Comparison of ENCODE assay signal across 8 cellular contexts in genomic region chr19:18470153-18470552, GRCh38. TPM values are rescaled to one million over a fixed set of nuclear protein-coding genes. Genes with fewer than 3 reads are reported as not detected.
DNase-seq lines count a peak whose midpoint lies in the region; ATAC-seq and TF ChIP-seq lines count a peak whose summit lies in the region.

No MANE protein-coding gene starts in this region.

- H3K79me2 ChIP-seq in OCI-LY7 (ENCODE audit: insufficient read depth, low read depth, low read length), result no peaks in the 10 kb centered on the region

- TF ChIP-seq POLR2A in spleen (IDR thresholded peaks at IDR 0.05), result no peak

- BruUV-seq in OCI-LY7 (replicated peaks; lab: Mats Ljungman, UMichigan), result no TSS peak

- peak; percentile 65 for TF ChIP-seq CTCF in OCI-LY7 (conservative IDR thresholded peaks at IDR 0.05; ENCODE audit: low read length)
- peak; percentile 49 for TF ChIP-seq CTCF in fibroblast of mammary gland (conservative IDR thresholded peaks at IDR 0.05; ENCODE audit: control insufficient read depth, insufficient read depth, low read depth, low read length)
- peak in 8 of 11 experiments; percentile 5 to 60 (median 36) for TF ChIP-seq CTCF in spleen (IDR thresholded peaks at IDR 0.05 in 8 of 11, conservative IDR thresholded peaks at IDR 0.05 in 3 of 11)

- ATAC-seq in HG03159 (IDR thresholded peaks at IDR 0.05; ENCODE audit: unreplicated experiment) (no peak), HG03097 (IDR thresholded peaks at IDR 0.05; ENCODE audit: low FRiP score, unreplicated experiment) (no peak), HG03196 (IDR thresholded peaks at IDR 0.05; ENCODE audit: unreplicated experiment) (no peak)

- no peak overlapping the region for H3K4me2 ChIP-seq in OCI-LY7 (ENCODE audit: low read length)

- H3K27ac ChIP-seq in OCI-LY7 (ENCODE audit: low read depth, low read length, poor library complexity, severe bottlenecking) (no peak overlapping the region), spleen (peak overlapping the region in 4 of 8 donors; percentile 15 to 63 (median 41))

- POLR2A ChIA-PET in OCI-LY7 (lab: Charles Lee), result interaction anchor here (1.3 kb wide), 1 partner anchor 35 kb away, joined by 3 read pairs; no protein-coding TSS in a partner anchor

- no peak overlapping the region for H3K4me3 ChIP-seq in OCI-LY7 (ENCODE audit: low read depth, low read length, poor library complexity, severe bottlenecking)
- H3K4me3 ChIP-seq in fibroblast of mammary gland (ENCODE audit: control insufficient read depth, low read depth, low read length), result no peak overlapping the region
- H3K4me3 ChIP-seq in spleen, result no peak overlapping the region

- H3K4me1 ChIP-seq in OCI-LY7 (ENCODE audit: insufficient read depth, low read length, poor library complexity, severe bottlenecking) (no peaks in the 10 kb centered on the region), spleen (peaks cover 0 to 94% (median 44%) of the 10 kb centered on the region in 6 donors)

- H3K36me3 ChIP-seq in OCI-LY7 (ENCODE audit: insufficient read depth, low read length) (peaks cover 8% of the 10 kb centered on the region; the same call in 1 of the 2 replicates), spleen (peaks cover 0 to 61% (median 30%) of the 10 kb centered on the region in 6 donors)

- intact Hi-C loops in OCI-LY7 (cut with micrococcal nuclease; ENCODE audit: unreplicated experiment), result loop anchor here (1.0 to 5.0 kb wide), 2 partner anchors 117 to 205 kb away; partner anchors contain the start of gene REX1BD
- intact Hi-C loops in spleen (cut with DNase I; ENCODE audit: low total_unique reads), result no loop called here

- no peak overlapping the region for H2AFZ ChIP-seq in OCI-LY7 (ENCODE audit: low read length)

- CTCF ChIA-PET in OCI-LY7 (lab: Charles Lee; ENCODE audit: unreplicated experiment), result no interaction called here

- H3K27me3 ChIP-seq in spleen (replicated peaks in 1 of 7), result no peaks in the 10 kb centered on the region

- peak; percentile 21 for DNase-seq in activated CD4-positive, alpha-beta T cell treated with anti-CD3 and anti-CD28 coated beads for 48 hours
- no peak for DNase-seq in activated CD4-positive, alpha-beta T cell treated with anti-CD3 and anti-CD28 coated beads, Interleukin-2, amount 50 U/mL, for 1 hour
- peak; percentile 41 for DNase-seq in OCI-LY7 (ENCODE audit: low spot score)
- DNase-seq in fibroblast of mammary gland (ENCODE audit: low read depth), result no peak
- DNase-seq in spleen, result peak; percentile 74

- 20 to 84% (median 78%) methylated on average over 1 to 5 of the region's 5 CpGs for WGBS in spleen, 5 donors

- H3K9me2 ChIP-seq in OCI-LY7 (ENCODE audit: insufficient read depth, low read length), result no peaks in the 10 kb centered on the region

- H4K20me1 ChIP-seq in OCI-LY7 (ENCODE audit: insufficient read depth, low read length), result no peaks in the 10 kb centered on the region

- H3K9me3 ChIP-seq in OCI-LY7 (ENCODE audit: low read length) (no peaks in the 10 kb centered on the region), spleen (no peaks in the 10 kb centered on the region)

RNA-seq across cellular contexts. Expression of gene ISYNA1, which starts 32.2 kb away (rescaled TPM):
- total RNA-seq in OCI-LY7 (2014; rRNA removed; shearing (Covaris generic)), result 0.72 and 1.8 TPM in 2 replicates
- total RNA-seq in OCI-LY7 (2022) (8.9 and 10.9 TPM in 2 replicates), spleen (10 to 100 TPM; 37.5 to 82.3 (median 44.4) TPM)
- polyA plus RNA-seq in spleen, result 10 to 100 TPM; 31.7 to 58.2 (median 49.0) TPM

RNA-seq across cellular contexts. Expression of gene SSBP4, which starts 51.0 kb away (rescaled TPM):
- 54.8 and 92.9 TPM in 2 replicates for total RNA-seq in OCI-LY7 (2014; rRNA removed; shearing (Covaris generic))
- total RNA-seq in OCI-LY7 (2022), result 97.5 and 117 TPM in 2 replicates
- 100 to 1,000 TPM in 1 of 7 donors, 10 to 100 TPM in 6; 56.3 to 103 (median 82.4) TPM for total RNA-seq in spleen
- 100 to 1,000 TPM in 1 of 3 donors, 10 to 100 TPM in 2; 80.6 to 143 (median 94.9) TPM for polyA plus RNA-seq in spleen

RNA-seq across cellular contexts. Expression of gene ELL, which starts 51.7 kb away (rescaled TPM):
- 14.4 and 18.7 TPM in 2 replicates for total RNA-seq in OCI-LY7 (2014; rRNA removed; shearing (Covaris generic))
- 24.6 and 26.5 TPM in 2 replicates for total RNA-seq in OCI-LY7 (2022)
- 10 to 100 TPM; 23.0 to 44.8 (median 32.1) TPM for total RNA-seq in spleen
- polyA plus RNA-seq in spleen, result 10 to 100 TPM in 1 of 3 donors, 1 to 10 TPM in 2; 4.5 to 14.2 (median 7.9) TPM

Comparison
In these comparisons a context has a peak if more than half of its experiments do, and no peak if none do; other contexts are left out.
1. DNase-seq: peak in activated CD4-positive, alpha-beta T cell treated with anti-CD3 and anti-CD28 coated beads for 48 hours (single experiment), OCI-LY7 (single experiment) and spleen (single experiment); none in activated CD4-positive, alpha-beta T cell treated with anti-CD3 and anti-CD28 coated beads, Interleukin-2, amount 50 U/mL, for 1 hour (single experiment) and fibroblast of mammary gland (single experiment).
2. Peak in every context shown above with its lines, with median percentiles within 50 percentile points of each other: CTCF ChIP-seq.